Comparison of ENCODE assay signal across 25 cellular contexts in the genomic region with DNA sequence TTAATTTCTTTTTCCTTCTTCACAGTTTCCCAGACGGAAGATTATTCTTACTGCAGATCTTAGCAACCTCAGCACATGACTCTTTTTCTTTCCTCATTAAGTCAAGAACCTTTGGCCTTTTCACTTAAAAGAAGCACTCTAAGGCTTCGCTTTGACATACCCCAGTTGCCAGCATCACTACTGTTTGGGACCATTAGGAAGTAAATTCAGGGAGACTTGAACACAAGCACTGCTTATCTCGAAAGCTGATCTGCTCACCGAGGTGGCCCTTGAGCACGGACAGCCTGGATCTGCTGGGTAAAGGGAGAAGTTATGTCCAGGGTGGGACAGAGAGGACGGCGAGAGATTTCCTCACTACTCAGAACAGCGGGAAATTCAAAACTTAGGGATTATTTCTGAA.
DNase-seq lines count a peak whose midpoint lies in the region; ATAC-seq and TF ChIP-seq lines count a peak whose summit lies in the region.
"Had no signal": no experiment of that assay in that cellular context is flagged by ENCODE, and none has a peak within 500 bp of the region (broad histone marks: within the 10 kb centered on the region; RNA-seq: fewer than 3 reads in every experiment).

No MANE protein-coding gene starts in this region.

- peak; percentile 14 for DNase-seq in cardiac septum (ENCODE audit: low spot score)
- no peak for DNase-seq in left cardiac atrium
- no peak for DNase-seq in endothelial cell (ENCODE audit: low spot score)
- no peak for DNase-seq in mesothelial cell of epicardium (ENCODE audit: low spot score in 2 of 2, unreplicated experiment in 2 of 2)
- no peak for DNase-seq in thyroid gland
- no peak for DNase-seq in OCI-M1 (lab: John Stamatoyannopoulos, UW)
- DNase-seq in epidermal melanocyte (ENCODE audit: insufficient read length, low spot score): no peak
- DNase-seq: 8988T; activated CD4-positive, CD25-positive, alpha-beta regulatory T cell; activated CD8-positive, alpha-beta memory T cell treated with anti-CD3 and anti-CD28 coated beads, Interleukin-2, amount 10 ng/mL, durations not matched to agents 7 days and 5 days; activated naive CD4-positive, alpha-beta T cell; activated T-cell treated with anti-CD3 and anti-CD28 coated beads, Interleukin-2, amount 50 U/mL, for 48 hours; body of pancreas; CD4-positive, alpha-beta T cell; DMS 273 treated with DMSO at 0.1 percent for 48 hours; effector CD4-positive, alpha-beta T cell; HCEC 1CT; Karpas-422; NCI-H1417 treated with DMSO at 0.1 percent for 48 hours; NCI-H345; NCI-H774; stimulated activated naive CD8-positive, alpha-beta T cell treated with anti-CD3 and anti-CD28 coated beads, Interleukin-15, amount 100 ng/mL, for 72 hours; T-helper 1 cell; tibial artery had no signal

- H3K4me1 Mint-ChIP-seq in endothelial cell (ENCODE audit: unreplicated experiment) (peaks cover 49% of the 10 kb centered on the region), mesothelial cell of epicardium (peaks cover 77% of the 10 kb centered on the region)
- H3K4me1 Mint-ChIP-seq: activated CD8-positive, alpha-beta memory T cell treated with anti-CD3 and anti-CD28 coated beads, Interleukin-2, amount 10 ng/mL, durations not matched to agents 7 days and 5 days; stimulated activated naive CD8-positive, alpha-beta T cell treated with anti-CD3 and anti-CD28 coated beads, Interleukin-15, amount 100 ng/mL, for 72 hours had no signal

- no peak for ATAC-seq in left cardiac atrium
- ATAC-seq in GM18909 (IDR thresholded peaks at IDR 0.05; ENCODE audit: poor library complexity, unreplicated experiment): no peak
- ATAC-seq: activated CD8-positive, alpha-beta memory T cell treated with anti-CD3 and anti-CD28 coated beads, Interleukin-2, amount 10 ng/mL, durations not matched to agents 7 days and 5 days; stimulated activated naive CD8-positive, alpha-beta T cell treated with anti-CD3 and anti-CD28 coated beads, Interleukin-15, amount 100 ng/mL, for 72 hours had no signal

- no peaks in the 10 kb centered on the region for H3K9me3 ChIP-seq in thyroid gland
- H3K9me3 ChIP-seq: body of pancreas, tibial artery had no signal

- intact Hi-C loops in cardiac septum (cut with DNase I) (no loop called here), left cardiac atrium (cut with DNase I) (no loop called here), thyroid gland (cut with DNase I) (no loop called here)

- WGBS in thyroid gland, 2 donors: 75 to 87% methylated on average over 8 of the region's 8 CpGs

- H3K9me3 Mint-ChIP-seq in endothelial cell (ENCODE audit: unreplicated experiment) (no peaks in the 10 kb centered on the region), mesothelial cell of epicardium (no peaks in the 10 kb centered on the region)
- H3K9me3 Mint-ChIP-seq: CD4-positive, alpha-beta T cell; stimulated activated naive CD8-positive, alpha-beta T cell treated with anti-CD3 and anti-CD28 coated beads, Interleukin-15, amount 100 ng/mL, for 72 hours had no signal

- H3K36me3 ChIP-seq in thyroid gland: no peaks in the 10 kb centered on the region
- H3K36me3 ChIP-seq: tibial artery had no signal

- peaks cover 48 to 59% of the 10 kb centered on the region in 2 donors for H3K4me1 ChIP-seq in thyroid gland

- H3K27me3 Mint-ChIP-seq in endothelial cell (ENCODE audit: unreplicated experiment): peaks cover 2% of the 10 kb centered on the region
- no peaks in the 10 kb centered on the region for H3K27me3 Mint-ChIP-seq in mesothelial cell of epicardium (ENCODE audit: low read depth)

- TF ChIP-seq CTCF in endothelial cell (IDR thresholded peaks at IDR 0.05; ENCODE audit: unreplicated experiment) (no peak), mesothelial cell of epicardium (IDR thresholded peaks at IDR 0.05; ENCODE audit: unreplicated experiment) (no peak), thyroid gland (IDR thresholded peaks at IDR 0.05) (no peak)

- TF ChIP-seq POLR2A in thyroid gland (IDR thresholded peaks at IDR 0.05): no peak

- peak overlapping the region in 2 of 3 donors; percentile 54 to 70 for H3K27ac ChIP-seq in thyroid gland
- H3K27ac ChIP-seq: body of pancreas, tibial artery had no signal

- no peak overlapping the region for H3K4me3 ChIP-seq in thyroid gland (replicated peaks in 1 of 3)
- H3K4me3 ChIP-seq: body of pancreas, tibial artery had no signal

- H3K27me3 ChIP-seq in thyroid gland: no peaks in the 10 kb centered on the region
- H3K27me3 ChIP-seq: body of pancreas, tibial artery had no signal

- H3K4me3 Mint-ChIP-seq in endothelial cell (ENCODE audit: unreplicated experiment) (no peak overlapping the region), mesothelial cell of epicardium (no peak overlapping the region)
- H3K4me3 Mint-ChIP-seq: activated CD8-positive, alpha-beta memory T cell treated with anti-CD3 and anti-CD28 coated beads, Interleukin-2, amount 10 ng/mL, durations not matched to agents 7 days and 5 days; CD4-positive, alpha-beta T cell; stimulated activated naive CD8-positive, alpha-beta T cell treated with anti-CD3 and anti-CD28 coated beads, Interleukin-15, amount 100 ng/mL, for 72 hours had no signal

- H3K36me3 Mint-ChIP-seq in endothelial cell (ENCODE audit: low read depth, unreplicated experiment) (peaks cover 8% of the 10 kb centered on the region), mesothelial cell of epicardium (no peaks in the 10 kb centered on the region)
- H3K36me3 Mint-ChIP-seq: activated CD8-positive, alpha-beta memory T cell treated with anti-CD3 and anti-CD28 coated beads, Interleukin-2, amount 10 ng/mL, durations not matched to agents 7 days and 5 days had no signal

- H3K27ac Mint-ChIP-seq in endothelial cell (ENCODE audit: unreplicated experiment) (peak overlapping the region; percentile 51), mesothelial cell of epicardium (peak overlapping the region; percentile 94)
- H3K27ac Mint-ChIP-seq: activated CD8-positive, alpha-beta memory T cell treated with anti-CD3 and anti-CD28 coated beads, Interleukin-2, amount 10 ng/mL, durations not matched to agents 7 days and 5 days; CD4-positive, alpha-beta T cell; stimulated activated naive CD8-positive, alpha-beta T cell treated with anti-CD3 and anti-CD28 coated beads, Interleukin-15, amount 100 ng/mL, for 72 hours had no signal
